11 cellular contexts compared by ENCODE assay signal in genomic region chr5:151107738-151108520, GRCh38. TPM values are rescaled to one million over a fixed set of nuclear protein-coding genes. Genes with fewer than 3 reads are reported as not detected.
DNase-seq lines count a peak whose midpoint lies in the region; ATAC-seq and TF ChIP-seq lines count a peak whose summit lies in the region.
"Had no signal": no experiment of that assay in that cellular context is flagged by ENCODE, and none has a peak within 500 bp of the region (broad histone marks: within the 10 kb centered on the region; RNA-seq: fewer than 3 reads in every experiment).

No MANE protein-coding gene starts in this region.

- H3K9me3 ChIP-seq in HEK293 (ENCODE audit: control insufficient read depth, insufficient read depth, low read depth, low read length), result no peaks in the 10 kb centered on the region
- H3K9me3 ChIP-seq in stomach smooth muscle (ENCODE audit: control insufficient read depth in 2 of 2, low read length in 2 of 2), result no peaks in the 10 kb centered on the region

- H3K4me1 ChIP-seq in HEK293 (ENCODE audit: control insufficient read depth, insufficient read depth, low read length) (no peaks in the 10 kb centered on the region), stomach smooth muscle (ENCODE audit: control insufficient read depth, insufficient read depth, low read length) (peaks cover 48% of the 10 kb centered on the region)

- DNase-seq in caudate nucleus (lab: John Stamatoyannopoulos, UW) (peak in 16 of 61 donors; percentile 8 to 67 (median 33)), left colon (peak; percentile 61 to 83)
- DNase-seq in activated CD4-positive, alpha-beta T cell treated with anti-CD3 and anti-CD28 coated beads for 1 hour, result no peak
- DNase-seq: activated CD4-positive, alpha-beta T cell treated with anti-CD3 and anti-CD28 coated beads, Interleukin-2, amount 50 U/mL, for 1 hour; NCI-H1105 had no signal

- H3K27me3 ChIP-seq in stomach smooth muscle (ENCODE audit: control insufficient read depth in 1 of 2, insufficient read depth in 2 of 2, low read length in 2 of 2), result no peaks in the 10 kb centered on the region

- intact Hi-C loops in left colon (cut with DNase I, micrococcal nuclease), result no loop called here

- peak overlapping the region in 1 of 2 donors; percentile 46 for H3K9ac ChIP-seq in stomach smooth muscle (ENCODE audit: low read length in 2 of 2)

- H3K27ac ChIP-seq in HEK293 (ENCODE audit: extremely low read depth, low read depth, low read length) (no peak overlapping the region), caudate nucleus (ENCODE audit: low read depth, low read length) (peak overlapping the region; percentile 16), stomach smooth muscle (ENCODE audit: low read length) (peak overlapping the region; percentile 93)

- H3K36me3 ChIP-seq in HEK293 (ENCODE audit: control insufficient read depth in 2 of 2, insufficient read depth in 1 of 2, low read length in 2 of 2) (peaks cover 10 to 88% of the 10 kb centered on the region in 2 experiments; a peak in 2 of 3 replicates), stomach smooth muscle (ENCODE audit: control insufficient read depth in 2 of 2, insufficient read depth in 2 of 2, low read length in 2 of 2) (peaks cover 39 to 60% of the 10 kb centered on the region in 2 donors)

- H3K4me3 ChIP-seq in HEK293 (ENCODE audit: low read depth, low read length) (no peak overlapping the region), stomach smooth muscle (ENCODE audit: low read length in 2 of 2) (peak overlapping the region in 1 of 2 donors; percentile 3)

- POLR2A ChIA-PET in HEK293 (lab: Yijun Ruan, JAX), result no interaction called here

- CTCF ChIA-PET in HEK293 (lab: Yijun Ruan, JAX), result interaction anchor here (0.6 to 2.2 kb wide), 6 partner anchors 10 to 527 kb away, joined by 3 to 7 read pairs (median 4); no protein-coding TSS in a partner anchor

- TF ChIP-seq CTCF in HEK293 (tag by site-specific recombination; IDR thresholded peaks at IDR 0.05), result no peak

- ATAC-seq in left colon (peak; percentile 40), GM21576 (IDR thresholded peaks at IDR 0.05; ENCODE audit: unreplicated experiment) (no peak), HG03354 (IDR thresholded peaks at IDR 0.05; ENCODE audit: poor library complexity, severe bottlenecking, unreplicated experiment) (no peak), HG03520 (IDR thresholded peaks at IDR 0.05; ENCODE audit: unreplicated experiment) (no peak)
- ATAC-seq: stimulated activated effector memory CD8-positive, alpha-beta T cell treated with anti-CD3 and anti-CD28 coated beads, Interleukin-12 subunit alpha, Interleukin-12 subunit beta, amount 100 ng/mL, for 72 hours had no signal

TF ChIP-seq in HEK293, 187 proteins besides CTCF, POLR2A, EP300 and RAD21:
- TF ChIP-seq, protein P1, sequence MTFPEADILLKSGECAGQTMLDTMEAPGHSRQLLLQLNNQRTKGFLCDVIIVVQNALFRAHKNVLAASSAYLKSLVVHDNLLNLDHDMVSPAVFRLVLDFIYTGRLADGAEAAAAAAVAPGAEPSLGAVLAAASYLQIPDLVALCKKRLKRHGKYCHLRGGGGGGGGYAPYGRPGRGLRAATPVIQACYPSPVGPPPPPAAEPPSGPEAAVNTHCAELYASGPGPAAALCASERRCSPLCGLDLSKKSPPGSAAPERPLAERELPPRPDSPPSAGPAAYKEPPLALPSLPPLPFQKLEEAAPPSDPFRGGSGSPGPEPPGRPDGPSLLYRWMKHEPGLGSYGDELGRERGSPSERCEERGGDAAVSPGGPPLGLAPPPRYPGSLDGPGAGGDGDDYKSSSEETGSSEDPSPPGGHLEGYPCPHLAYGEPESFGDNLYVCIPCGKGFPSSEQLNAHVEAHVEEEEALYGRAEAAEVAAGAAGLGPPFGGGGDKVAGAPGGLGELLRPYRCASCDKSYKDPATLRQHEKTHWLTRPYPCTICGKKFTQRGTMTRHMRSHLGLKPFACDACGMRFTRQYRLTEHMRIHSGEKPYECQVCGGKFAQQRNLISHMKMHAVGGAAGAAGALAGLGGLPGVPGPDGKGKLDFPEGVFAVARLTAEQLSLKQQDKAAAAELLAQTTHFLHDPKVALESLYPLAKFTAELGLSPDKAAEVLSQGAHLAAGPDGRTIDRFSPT (tag by site-specific recombination; IDR thresholded peaks at IDR 0.05), result no peak
- TF ChIP-seq ATF2 (tag by site-specific recombination; IDR thresholded peaks at IDR 0.05; ENCODE audit: low read depth) (no peak), ZNF654 (tag by site-specific recombination; IDR thresholded peaks at IDR 0.05; ENCODE audit: low read depth) (no peak), REPIN1 (tag by site-specific recombination; IDR thresholded peaks at IDR 0.05; ENCODE audit: low read depth) (no peak), GLIS1 (tag by site-specific recombination; IDR thresholded peaks at IDR 0.05) (peak; percentile 39; the same call in 1 of the 2 replicates)

RNA-seq across cellular contexts. Expression of gene TNIP1, which starts 27.1 kb away (rescaled TPM):
- 100 to 1,000 TPM; 200 to 215 TPM for total RNA-seq in left colon

RNA-seq across cellular contexts. Expression of gene ANXA6, which starts 49.6 kb away (rescaled TPM):
- total RNA-seq in left colon, result 10 to 100 TPM; 20.3 to 46.8 TPM
